Comparison of ENCODE assay signal across 1 cellular context in the genomic region with DNA sequence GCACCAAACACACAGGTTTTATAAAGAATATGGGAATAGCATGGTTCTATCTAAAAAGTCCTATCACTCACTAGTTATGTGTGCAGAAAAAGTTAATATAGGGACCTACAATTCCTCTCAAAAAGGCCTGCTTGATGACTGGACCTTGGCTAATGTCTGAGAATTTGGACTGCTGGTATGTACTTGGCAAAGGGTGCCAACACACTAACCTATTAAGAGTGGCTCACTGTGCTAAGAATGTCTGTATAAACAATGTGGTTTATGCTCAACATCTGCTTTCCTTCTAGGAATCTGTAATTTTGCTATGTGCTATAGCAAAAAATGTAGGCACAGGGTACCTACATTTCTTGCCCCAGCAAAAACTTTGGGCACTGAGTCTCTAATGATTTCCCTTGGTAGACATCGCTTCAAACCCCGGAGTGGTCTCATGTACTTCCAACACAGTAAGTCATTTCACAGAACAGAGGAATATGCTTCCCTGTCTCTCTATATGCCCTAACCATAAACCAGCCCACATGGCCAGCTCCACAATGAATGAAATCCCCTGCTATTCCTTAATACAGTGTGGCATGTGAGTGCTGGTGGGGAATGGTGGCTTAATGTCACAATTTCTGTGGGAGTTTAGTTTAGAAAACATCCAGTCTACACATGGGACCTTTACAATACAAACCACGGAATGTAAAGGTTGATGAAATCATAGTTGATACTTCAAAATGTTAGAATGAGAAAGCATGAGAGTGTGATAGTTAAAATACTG.
TF ChIP-seq lines count a peak whose summit lies in the region.

No MANE protein-coding gene starts in this region.

TF ChIP-seq in IMR-90, 13 proteins besides CTCF, POLR2A, EP300 and RAD21:
- peak; percentile 87 for TF ChIP-seq FOS (IDR thresholded peaks at IDR 0.05; ENCODE audit: low read depth, low read length)
- peak; percentile 74 for TF ChIP-seq BHLHE40 (IDR thresholded peaks at IDR 0.05; ENCODE audit: low read depth, low read length)
- TF ChIP-seq, protein P1, sequence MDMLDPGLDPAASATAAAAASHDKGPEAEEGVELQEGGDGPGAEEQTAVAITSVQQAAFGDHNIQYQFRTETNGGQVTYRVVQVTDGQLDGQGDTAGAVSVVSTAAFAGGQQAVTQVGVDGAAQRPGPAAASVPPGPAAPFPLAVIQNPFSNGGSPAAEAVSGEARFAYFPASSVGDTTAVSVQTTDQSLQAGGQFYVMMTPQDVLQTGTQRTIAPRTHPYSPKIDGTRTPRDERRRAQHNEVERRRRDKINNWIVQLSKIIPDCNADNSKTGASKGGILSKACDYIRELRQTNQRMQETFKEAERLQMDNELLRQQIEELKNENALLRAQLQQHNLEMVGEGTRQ (IDR thresholded peaks at IDR 0.05; ENCODE audit: low read depth, low read length): no peak
- peak; percentile 41; the same call in 1 of the 2 replicates for TF ChIP-seq CEBPB (IDR thresholded peaks at IDR 0.05; ENCODE audit: low read depth, low read length)
- TF ChIP-seq RCOR1 (IDR thresholded peaks at IDR 0.05; ENCODE audit: insufficient replicate concordance, low read length): peak; percentile 99
- TF ChIP-seq MAFK (IDR thresholded peaks at IDR 0.05; ENCODE audit: low read depth, low read length): no peak
- no peak for TF ChIP-seq RFX5 (IDR thresholded peaks at IDR 0.05; ENCODE audit: low read depth, low read length)
- peak; percentile 67; the same call in 1 of the 2 replicates for TF ChIP-seq MXI1 (IDR thresholded peaks at IDR 0.05; ENCODE audit: borderline replicate concordance, low read depth, low read length)
